Comparison of ENCODE assay signal across 12 cellular contexts in genomic region chr3:13013595-13013993, GRCh38. TPM values are rescaled to one million over a fixed set of nuclear protein-coding genes. Genes with fewer than 3 reads are reported as not detected.
DNase-seq lines count a peak whose midpoint lies in the region; ATAC-seq, FAIRE-seq and TF ChIP-seq lines count a peak whose summit lies in the region.
"Had no signal": no experiment of that assay in that cellular context is flagged by ENCODE, and none has a peak within 500 bp of the region (broad histone marks: within the 10 kb centered on the region; RNA-seq: fewer than 3 reads in every experiment).

No MANE protein-coding gene starts in this region.

- H3K4me1 ChIP-seq in DOHH2 (ENCODE audit: control insufficient read depth, low read length) (peaks cover 89% of the 10 kb centered on the region), OCI-LY3 (ENCODE audit: low read length) (peaks cover 99% of the 10 kb centered on the region), osteoblast (ENCODE audit: insufficient read depth, low read length) (peaks cover 37% of the 10 kb centered on the region)

- TF ChIP-seq CTCF in DOHH2 (IDR thresholded peaks at IDR 0.05; ENCODE audit: low read depth, low read length, poor library complexity, severe bottlenecking), result no peak
- TF ChIP-seq CTCF in OCI-LY3 (IDR thresholded peaks at IDR 0.05; ENCODE audit: low read depth, low read length), result no peak
- no peak for TF ChIP-seq CTCF in osteoblast (IDR thresholded peaks at IDR 0.05; ENCODE audit: extremely low read depth, low read depth, low read length)
- no peak for TF ChIP-seq CTCF in D721Med (IDR thresholded peaks at IDR 0.05; ENCODE audit: insufficient read depth, missing control alignments)
- TF ChIP-seq CTCF in endothelial cell (IDR thresholded peaks at IDR 0.05; ENCODE audit: unreplicated experiment), result no peak

- H3K27me3 ChIP-seq in DOHH2 (ENCODE audit: control insufficient read depth, low read length) (no peaks in the 10 kb centered on the region), OCI-LY3 (ENCODE audit: low read depth, low read length) (no peaks in the 10 kb centered on the region), osteoblast (ENCODE audit: insufficient read depth, low read length) (no peaks in the 10 kb centered on the region)

- peak overlapping the region; percentile 97 for H3K27ac Mint-ChIP-seq in central memory CD8-positive, alpha-beta T cell (ENCODE audit: low read depth)
- no peak overlapping the region for H3K27ac Mint-ChIP-seq in endothelial cell (ENCODE audit: unreplicated experiment)

- no peak for ATAC-seq in central memory CD8-positive, alpha-beta T cell (replicated peaks; ENCODE audit: extremely low read depth, poor library complexity, severe bottlenecking)
- ATAC-seq in GM19467 (IDR thresholded peaks at IDR 0.05; ENCODE audit: unreplicated experiment), result no peak

- H4K20me1 ChIP-seq in DOHH2 (ENCODE audit: control insufficient read depth, insufficient read depth, low read depth, low read length), result no peaks in the 10 kb centered on the region
- H4K20me1 ChIP-seq in OCI-LY3 (ENCODE audit: insufficient read depth, low read length), result peaks cover 67% of the 10 kb centered on the region
- no peaks in the 10 kb centered on the region for H4K20me1 ChIP-seq in osteoblast (ENCODE audit: insufficient read depth, low read length)

- peaks cover 31% of the 10 kb centered on the region for H3K36me3 Mint-ChIP-seq in central memory CD8-positive, alpha-beta T cell (ENCODE audit: insufficient read depth)
- peaks cover 10% of the 10 kb centered on the region for H3K36me3 Mint-ChIP-seq in endothelial cell (ENCODE audit: low read depth, unreplicated experiment)

- DNase-seq in central memory CD8-positive, alpha-beta T cell (ENCODE audit: low spot score in 2 of 2), result no peak
- DNase-seq in osteoblast (ENCODE audit: insufficient read length, low spot score, missing footprints) (peak; percentile 77), D721Med (ENCODE audit: insufficient read length, low spot score) (no peak), endothelial cell (ENCODE audit: low spot score) (no peak)
- DNase-seq in stimulated activated CD4-positive, alpha-beta T cell treated with anti-CD3 and anti-CD28 coated beads, Interleukin-15, amount 100 ng/mL, for 24 hours, result no peak
- DNase-seq: NCI-H2081; NK-92 treated with Interleukin-12 subunit alpha and Interleukin-12 subunit beta, amount 100 ng/mL, for 24 hours; retina had no signal

- peak overlapping the region; percentile 96 for H3K9ac ChIP-seq in OCI-LY3 (ENCODE audit: low read length)

- peak overlapping the region; percentile 83 for H3K4me3 Mint-ChIP-seq in central memory CD8-positive, alpha-beta T cell
- no peak overlapping the region for H3K4me3 Mint-ChIP-seq in endothelial cell (ENCODE audit: unreplicated experiment)

- no peak for FAIRE-seq in D721Med (lab: Jason Lieb, UNC)

- H3K27me3 Mint-ChIP-seq in central memory CD8-positive, alpha-beta T cell, result no peaks in the 10 kb centered on the region
- H3K27me3 Mint-ChIP-seq in endothelial cell (ENCODE audit: unreplicated experiment), result peaks cover 19% of the 10 kb centered on the region

- H3K27ac ChIP-seq in DOHH2 (ENCODE audit: low read depth, low read length), result 0 out of 2 replicates have a peak overlapping the region, but pooled peaks have one; percentile 89
- peak overlapping the region; percentile 91 for H3K27ac ChIP-seq in OCI-LY3 (ENCODE audit: low read length)
- no peak overlapping the region for H3K27ac ChIP-seq in osteoblast (ENCODE audit: low read depth, low read length)
- H3K27ac ChIP-seq: SK-N-MC had no signal

- H3K4me2 ChIP-seq in DOHH2 (ENCODE audit: low read length), result no peak overlapping the region
- H3K4me2 ChIP-seq in OCI-LY3 (ENCODE audit: low read length), result peak overlapping the region; percentile 97
- H3K4me2 ChIP-seq in osteoblast (ENCODE audit: insufficient read depth, low read length), result no peak overlapping the region

- no peaks in the 10 kb centered on the region for H3K9me2 ChIP-seq in DOHH2 (replicated peaks; ENCODE audit: control insufficient read depth, low read length)

- H3K4me3 ChIP-seq in DOHH2 (ENCODE audit: low read length) (no peak overlapping the region), OCI-LY3 (ENCODE audit: low read length) (peak overlapping the region; percentile 85), osteoblast (ENCODE audit: insufficient read depth, low read length) (no peak overlapping the region)
- H3K4me3 ChIP-seq: SK-N-MC had no signal

- H3K9me3 ChIP-seq in DOHH2 (ENCODE audit: control insufficient read depth, insufficient read depth, low read length) (no peaks in the 10 kb centered on the region), OCI-LY3 (ENCODE audit: insufficient read depth, low read length) (no peaks in the 10 kb centered on the region), osteoblast (ENCODE audit: low read depth, low read length) (no peaks in the 10 kb centered on the region)

- H3F3A ChIP-seq in DOHH2 (ENCODE audit: control insufficient read depth, insufficient read depth), result peaks cover 34% of the 10 kb centered on the region

- H3K36me3 ChIP-seq in DOHH2 (ENCODE audit: control insufficient read depth, low read length) (no peaks in the 10 kb centered on the region; the same call in none of the 2 replicates), OCI-LY3 (replicated peaks; ENCODE audit: low read depth, low read length) (peaks cover 46% of the 10 kb centered on the region), osteoblast (ENCODE audit: insufficient read depth, low read length) (no peaks in the 10 kb centered on the region)

- H3K79me2 ChIP-seq in DOHH2 (ENCODE audit: control insufficient read depth, low read length) (no peaks in the 10 kb centered on the region), OCI-LY3 (ENCODE audit: low read length) (peaks cover 98% of the 10 kb centered on the region), osteoblast (ENCODE audit: insufficient read depth, low read length) (no peaks in the 10 kb centered on the region)

- no peaks in the 10 kb centered on the region for H3K9me3 Mint-ChIP-seq in central memory CD8-positive, alpha-beta T cell
- H3K9me3 Mint-ChIP-seq in endothelial cell (ENCODE audit: unreplicated experiment), result no peaks in the 10 kb centered on the region

- peaks cover 83% of the 10 kb centered on the region for H3K4me1 Mint-ChIP-seq in central memory CD8-positive, alpha-beta T cell
- peaks cover 19% of the 10 kb centered on the region for H3K4me1 Mint-ChIP-seq in endothelial cell (ENCODE audit: unreplicated experiment)

- H2AFZ ChIP-seq in OCI-LY3 (ENCODE audit: low read depth, low read length) (no peak overlapping the region), osteoblast (ENCODE audit: low read length) (no peak overlapping the region)

RNA-seq across cellular contexts. Expression of gene IQSEC1, which starts 59.6 kb away (rescaled TPM):
- total RNA-seq in osteoblast (22.1 and 28.3 TPM in 2 replicates), endothelial cell (ENCODE audit: unreplicated experiment) (75.3 TPM)
